8 cellular contexts compared by ENCODE assay signal in the genomic region with DNA sequence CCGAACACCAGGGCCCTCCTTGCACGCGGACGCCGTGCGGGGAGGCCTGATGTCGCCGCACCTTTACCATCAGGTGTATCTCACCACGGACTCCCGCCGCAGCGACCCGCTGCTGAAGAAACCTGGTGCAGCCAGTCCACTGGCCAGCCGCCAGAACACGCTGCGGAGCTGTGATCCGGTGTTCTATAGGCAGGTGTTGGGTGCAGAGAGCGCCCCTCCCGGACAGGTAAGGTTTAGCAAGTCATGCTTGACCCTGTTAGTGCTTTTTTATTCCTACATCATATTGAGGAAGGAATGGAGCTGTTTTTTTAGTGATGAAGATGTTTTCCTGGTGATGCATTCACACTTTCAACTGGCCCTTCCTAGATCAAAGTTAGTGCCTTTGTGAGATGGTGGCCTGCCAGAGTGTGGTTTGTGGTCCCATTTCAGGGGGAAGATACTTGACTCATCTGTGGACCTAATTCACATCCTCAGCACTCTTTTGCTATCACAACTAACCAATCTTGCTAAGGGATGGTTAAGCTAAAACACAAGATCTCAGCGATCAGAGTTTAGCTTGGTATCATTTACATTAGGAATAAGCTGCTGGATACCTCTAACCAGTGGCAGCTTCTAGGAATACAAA. TPM values are rescaled to one million over a fixed set of nuclear protein-coding genes. Genes with fewer than 3 reads are reported as not detected.
DNase-seq lines count a peak whose midpoint lies in the region; ATAC-seq and TF ChIP-seq lines count a peak whose summit lies in the region.

No MANE protein-coding gene starts in this region.

- H3K27ac ChIP-seq in fibroblast of lung (ENCODE audit: insufficient read depth, low read length) = no peak overlapping the region
- no peak overlapping the region for H3K27ac ChIP-seq in parathyroid adenoma

- H3K9me3 Mint-ChIP-seq in activated CD4-positive, alpha-beta T cell treated with anti-CD3 and anti-CD28 coated beads for 36 hours (ENCODE audit: low read depth) = no peaks in the 10 kb centered on the region

- H4K20me1 ChIP-seq in fibroblast of lung (ENCODE audit: control insufficient read depth, extremely low read depth, insufficient read depth, low read length) = peaks cover 3% of the 10 kb centered on the region

- no peak overlapping the region for H3K4me3 Mint-ChIP-seq in activated CD4-positive, alpha-beta T cell treated with anti-CD3 and anti-CD28 coated beads for 36 hours

- H3K4me2 ChIP-seq in fibroblast of lung (ENCODE audit: extremely low read depth, insufficient read depth, low read length) (peak overlapping the region; percentile 89), parathyroid adenoma (ENCODE audit: low read length) (peak overlapping the region; percentile 18)

- H3K27me3 ChIP-seq in fibroblast of lung (ENCODE audit: control insufficient read depth, insufficient read depth, low read length) (no peaks in the 10 kb centered on the region), parathyroid adenoma (ENCODE audit: control insufficient read depth, insufficient read depth, low read length) (no peaks in the 10 kb centered on the region)

- DNase-seq in EH (ENCODE audit: low read depth) (peak; percentile 66), NCI-H510A (lab: John Stamatoyannopoulos, UW) (peak; percentile 22), fibroblast of lung (ENCODE audit: low read depth in 2 of 2) (peak in 1 of 2 donors; percentile 50), dedifferentiated amniotic fluid mesenchymal stem cell (ENCODE audit: extremely low spot score) (no peak), epidermal melanocyte (ENCODE audit: insufficient read length, low spot score) (no peak)
- DNase-seq in activated CD4-positive, alpha-beta T cell treated with anti-CD3 and anti-CD28 coated beads for 36 hours = no peak

- H2AFZ ChIP-seq in fibroblast of lung (ENCODE audit: low read length) = no peak overlapping the region
- H2AFZ ChIP-seq in parathyroid adenoma = no peak overlapping the region

- POLR2A ChIA-PET in activated CD4-positive, alpha-beta T cell treated with anti-CD3 and anti-CD28 coated beads for 36 hours (lab: Charles Lee) = no interaction called here

- H3K9ac ChIP-seq in fibroblast of lung (ENCODE audit: insufficient read depth, low read length) = no peak overlapping the region
- no peak overlapping the region for H3K9ac ChIP-seq in parathyroid adenoma

- H3K27ac Mint-ChIP-seq in activated CD4-positive, alpha-beta T cell treated with anti-CD3 and anti-CD28 coated beads for 36 hours = no peak overlapping the region

- CTCF ChIA-PET in activated CD4-positive, alpha-beta T cell treated with anti-CD3 and anti-CD28 coated beads for 36 hours (lab: Charles Lee) = interaction anchor here (0.6 to 1.9 kb wide), 10 partner anchors 9 to 445 kb away, joined by 3 to 12 read pairs (median 4); a partner anchor contains a TSS

- H3K36me3 ChIP-seq in fibroblast of lung (ENCODE audit: control insufficient read depth, insufficient read depth, low read length) (peaks cover 1% of the 10 kb centered on the region), parathyroid adenoma (ENCODE audit: control insufficient read depth, insufficient read depth, low read length) (no peaks in the 10 kb centered on the region)

- H3K4me1 ChIP-seq in fibroblast of lung (ENCODE audit: control insufficient read depth, extremely low read depth, insufficient read depth, low read length) (peaks cover 19% of the 10 kb centered on the region), parathyroid adenoma (peaks cover 28% of the 10 kb centered on the region)

- intact Hi-C loops in activated CD4-positive, alpha-beta T cell treated with anti-CD3 and anti-CD28 coated beads for 36 hours (cut with DNase I, micrococcal nuclease) = loop anchor here (5.0 kb wide), 3 partner anchors 34 to 56 kb away; a partner anchor contains a TSS

- H3K27me3 Mint-ChIP-seq in activated CD4-positive, alpha-beta T cell treated with anti-CD3 and anti-CD28 coated beads for 36 hours = peaks cover 60% of the 10 kb centered on the region

- ATAC-seq in activated CD4-positive, alpha-beta T cell treated with anti-CD3 and anti-CD28 coated beads for 36 hours = no peak
- no peak for ATAC-seq in GM21367 (IDR thresholded peaks at IDR 0.05; ENCODE audit: unreplicated experiment)

- peak overlapping the region; percentile 76 to 95 (median 84) for H3K4me3 ChIP-seq in fibroblast of lung (replicated peaks in 1 of 4; ENCODE audit: control extremely low read depth in 1 of 4, insufficient read depth in 1 of 4, low read depth in 3 of 4, low read length in 4 of 4)
- H3K4me3 ChIP-seq in parathyroid adenoma (ENCODE audit: low read depth, low read length) = no peak overlapping the region

- no peaks in the 10 kb centered on the region for H3K36me3 Mint-ChIP-seq in activated CD4-positive, alpha-beta T cell treated with anti-CD3 and anti-CD28 coated beads for 36 hours (ENCODE audit: low read depth)

- peaks cover 28% of the 10 kb centered on the region for H3K4me1 Mint-ChIP-seq in activated CD4-positive, alpha-beta T cell treated with anti-CD3 and anti-CD28 coated beads for 36 hours

- TF ChIP-seq CTCF in fibroblast of lung (conservative IDR thresholded peaks at IDR 0.05 in 1 of 2, IDR thresholded peaks at IDR 0.05 in 1 of 2; ENCODE audit: low read depth in 1 of 2, low read length in 2 of 2) = peak; percentile 28 to 32
- TF ChIP-seq CTCF in parathyroid adenoma (IDR thresholded peaks at IDR 0.05) = peak; percentile 74

- no peaks in the 10 kb centered on the region for H3K9me3 ChIP-seq in fibroblast of lung (ENCODE audit: control insufficient read depth, insufficient read depth, low read depth, low read length)
- H3K9me3 ChIP-seq in parathyroid adenoma (ENCODE audit: control insufficient read depth, low read length) = no peaks in the 10 kb centered on the region

- H3K79me2 ChIP-seq in fibroblast of lung (ENCODE audit: control insufficient read depth, insufficient read depth, low read length) (peaks cover 31% of the 10 kb centered on the region), parathyroid adenoma (peaks cover 54% of the 10 kb centered on the region)

RNA-seq across cellular contexts. Expression of a gene that starts 2.7 kb away (rescaled TPM):
- 59.0 and 63.4 TPM in 2 replicates for total RNA-seq in fibroblast of lung
- 106 and 109 TPM in 2 replicates for polyA plus RNA-seq in fibroblast of lung
- polyA plus RNA-seq in fibroblast of lung (2012) = 155 and 185 TPM in 2 replicates
- 188 and 308 TPM in 2 replicates for polyA minus RNA-seq in fibroblast of lung (ENCODE audit: low replicate concordance)
- total RNA-seq in activated CD4-positive, alpha-beta T cell treated with anti-CD3 and anti-CD28 coated beads for 36 hours = under 1 TPM; 0.16 to 0.34 TPM

RNA-seq across cellular contexts. Expression of a gene that starts 6.4 kb away (rescaled TPM):
- 1.5 and 3.0 TPM in 2 replicates for total RNA-seq in fibroblast of lung
- polyA plus RNA-seq in fibroblast of lung = 0.48 and 0.76 TPM in 2 replicates
- polyA plus RNA-seq in fibroblast of lung (2012) = 0.41 and 0.48 TPM in 2 replicates
- 5.7 and 7.8 TPM in 2 replicates for polyA minus RNA-seq in fibroblast of lung (ENCODE audit: low replicate concordance)
- not detected for total RNA-seq in activated CD4-positive, alpha-beta T cell treated with anti-CD3 and anti-CD28 coated beads for 36 hours

RNA-seq across cellular contexts. Expression of a gene that starts 10.4 kb away (rescaled TPM):
- 1.3 and 2.6 TPM in 2 replicates for total RNA-seq in fibroblast of lung
- 0.97 and 1.1 TPM in 2 replicates for polyA plus RNA-seq in fibroblast of lung
- 0.82 and 1.0 TPM in 2 replicates for polyA plus RNA-seq in fibroblast of lung (2012)
- 5.9 and 6.7 TPM in 2 replicates for polyA minus RNA-seq in fibroblast of lung (ENCODE audit: low replicate concordance)
- total RNA-seq in activated CD4-positive, alpha-beta T cell treated with anti-CD3 and anti-CD28 coated beads for 36 hours = not detected

RNA-seq across cellular contexts. Expression of a gene that starts 48.1 kb away (rescaled TPM):
- total RNA-seq in fibroblast of lung = 9.2 and 13.7 TPM in 2 replicates
- 11.9 and 14.1 TPM in 2 replicates for polyA plus RNA-seq in fibroblast of lung
- 18.6 and 21.1 TPM in 2 replicates for polyA plus RNA-seq in fibroblast of lung (2012)
- polyA minus RNA-seq in fibroblast of lung (ENCODE audit: low replicate concordance) = 16.6 and 20.2 TPM in 2 replicates
- under 1 TPM; 0.07 to 0.09 TPM for total RNA-seq in activated CD4-positive, alpha-beta T cell treated with anti-CD3 and anti-CD28 coated beads for 36 hours

RNA-seq across cellular contexts. Expression of a gene that starts 57.6 kb away (rescaled TPM):
- 5.9 and 8.6 TPM in 2 replicates for total RNA-seq in fibroblast of lung
- polyA plus RNA-seq in fibroblast of lung = 4.7 and 10.8 TPM in 2 replicates
- 5.3 and 9.2 TPM in 2 replicates for polyA plus RNA-seq in fibroblast of lung (2012)
- polyA minus RNA-seq in fibroblast of lung (ENCODE audit: low replicate concordance) = 11.5 and 21.3 TPM in 2 replicates
- total RNA-seq in activated CD4-positive, alpha-beta T cell treated with anti-CD3 and anti-CD28 coated beads for 36 hours = under 1 TPM in 1 of 2 experiments, not detected in 1; 0.07 TPM

Comparison
In these comparisons a context has a peak if more than half of its experiments do, and no peak if none do; other contexts are left out.
1. DNase-seq: peak in EH (single experiment) and NCI-H510A (single experiment); none in activated CD4-positive, alpha-beta T cell treated with anti-CD3 and anti-CD28 coated beads for 36 hours (single experiment), dedifferentiated amniotic fluid mesenchymal stem cell (single experiment) and epidermal melanocyte (single experiment).
2. RNA of a gene that starts 2.7 kb away (total RNA-seq): 59.0 to 63.4 TPM in fibroblast of lung; 0.16 to 0.34 TPM in activated CD4-positive, alpha-beta T cell treated with anti-CD3 and anti-CD28 coated beads for 36 hours; every median in the first group is over 10 times any median in the second.